Comparison of ENCODE assay signal across 8 cellular contexts in the genomic region with DNA sequence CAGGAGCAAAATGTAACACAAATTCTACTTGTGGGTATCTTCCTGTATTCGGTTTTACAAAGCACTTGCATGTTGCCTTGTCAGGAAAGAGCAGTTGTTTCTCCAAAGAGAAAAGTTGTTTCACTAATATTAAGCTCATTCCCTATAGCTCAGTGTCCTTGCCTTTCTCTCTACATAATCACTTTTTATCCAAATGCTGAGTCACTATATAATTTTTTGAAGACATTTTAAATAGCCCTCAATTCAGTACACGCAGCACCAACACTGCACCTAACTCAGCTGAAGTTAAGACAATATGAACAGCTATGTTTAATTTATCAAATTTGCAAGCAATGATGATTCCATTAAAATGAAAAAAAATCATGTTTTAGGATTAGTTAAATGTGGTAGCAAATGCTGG. TPM values are rescaled to one million over a fixed set of nuclear protein-coding genes. Genes with fewer than 3 reads are reported as not detected.
DNase-seq lines count a peak whose midpoint lies in the region; ATAC-seq, FAIRE-seq and TF ChIP-seq lines count a peak whose summit lies in the region.

No MANE protein-coding gene starts in this region.

- ATAC-seq in A549 (no peak), IMR-90 (ENCODE audit: low read depth) (no peak), GM18858 (IDR thresholded peaks at IDR 0.05; ENCODE audit: unreplicated experiment) (no peak), GM21786 (IDR thresholded peaks at IDR 0.05; ENCODE audit: unreplicated experiment) (no peak)

- DNase-seq in A549 (ENCODE audit: low read depth in 1 of 2, low spot score in 1 of 2) (no peak), IMR-90 (no peak), chondrocyte (ENCODE audit: low spot score) (no peak), GM19240 (ENCODE audit: insufficient read length, low spot score) (no peak), AG20443 (ENCODE audit: low spot score) (no peak)

- H3K4me2 ChIP-seq in A549 (peak overlapping the region; percentile 88), IMR-90 (ENCODE audit: low read depth, low read length) (peak overlapping the region; percentile 80; the same call in 1 of the 2 replicates)

- CTCF ChIA-PET in A549 (lab: Yijun Ruan, JAX) (interaction anchor here (0.6 to 2.0 kb wide), 10 partner anchors 32 to 215 kb away, joined by 3 to 10 read pairs (median 4); no protein-coding TSS in a partner anchor), IMR-90 (lab: Yijun Ruan, JAX) (interaction anchor here (0.8 to 1.5 kb wide), 4 partner anchors 32 to 214 kb away, joined by 3 to 5 read pairs (median 3); no protein-coding TSS in a partner anchor)

- peak overlapping the region; percentile 71; the same call in 1 of the 2 replicates for H3K23ac ChIP-seq in IMR-90 (ENCODE audit: low read depth, low read length)

- POLR2A ChIA-PET in A549 (lab: Yijun Ruan, JAX) (interaction anchor here (0.5 to 2.2 kb wide), 8 partner anchors 14 to 1124 kb away, joined by 4 to 11 read pairs (median 6); a partner anchor contains a TSS), IMR-90 (lab: Charles Lee; ENCODE audit: unreplicated experiment) (no interaction called here)

- H4K8ac ChIP-seq in IMR-90 (ENCODE audit: low read depth in 2 of 2, low read length in 2 of 2): peak overlapping the region; percentile 94 to 99

- H2BK15ac ChIP-seq in IMR-90 (ENCODE audit: low read depth, low read length): peak overlapping the region; percentile 93; the same call in 2 of the 3 replicates

- peak overlapping the region; percentile 78 for H3K4me3 Mint-ChIP-seq in chondrocyte (ENCODE audit: unreplicated experiment)

- no peak for TF ChIP-seq EP300 in A549 (IDR thresholded peaks at IDR 0.05)

- H2AK9ac ChIP-seq in IMR-90 (replicated peaks; ENCODE audit: low read depth, low read length, poor library complexity): no peak overlapping the region

- no peak for TF ChIP-seq POLR2A in A549 (IDR thresholded peaks at IDR 0.05; ENCODE audit: low read length)
- TF ChIP-seq POLR2A in IMR-90 (IDR thresholded peaks at IDR 0.05; ENCODE audit: low read depth, low read length): no peak

- H4K5ac ChIP-seq in IMR-90 (ENCODE audit: low read depth, low read length): peak overlapping the region; percentile 96

- intact Hi-C loops in IMR-90 (cut with micrococcal nuclease): loop anchor here (5.0 kb wide), 1 partner anchor 61 kb away; no protein-coding TSS in a partner anchor

- peak overlapping the region; percentile 84 for H4K91ac ChIP-seq in IMR-90 (ENCODE audit: insufficient read depth, low read depth, low read length)

- no peak overlapping the region for H2AFZ ChIP-seq in IMR-90 (replicated peaks; ENCODE audit: low read length, poor library complexity)
- H2AFZ ChIP-seq in neuron (ENCODE audit: low read depth, low read length): peak overlapping the region; percentile 27

- H2BK5ac ChIP-seq in IMR-90 (ENCODE audit: low read depth, low read length, poor library complexity, severe bottlenecking): peak overlapping the region; percentile 72

- H3K9me1 ChIP-seq in IMR-90 (ENCODE audit: insufficient read depth, low read length): peaks cover 9% of the 10 kb centered on the region

- H3K9me3 ChIP-seq in A549 (no peaks in the 10 kb centered on the region), IMR-90 (ENCODE audit: control insufficient read depth, insufficient read depth, low read length) (no peaks in the 10 kb centered on the region), neuron (ENCODE audit: low read length) (no peaks in the 10 kb centered on the region)

- H3K27me3 Mint-ChIP-seq in chondrocyte (ENCODE audit: low read depth): no peaks in the 10 kb centered on the region

- peak overlapping the region; percentile 57; the same call in 1 of the 2 replicates for H3K9ac ChIP-seq in IMR-90 (ENCODE audit: low read depth, low read length)

- H3K27ac ChIP-seq in A549 (peak overlapping the region; percentile 96 to 98), IMR-90 (ENCODE audit: insufficient read depth, low read length) (peak overlapping the region; percentile 93; the same call in 1 of the 2 replicates)

- H3K4me1 ChIP-seq in A549 (peaks cover 31% of the 10 kb centered on the region), IMR-90 (ENCODE audit: control insufficient read depth, insufficient read depth, low read length) (peaks cover 13% of the 10 kb centered on the region), neuron (ENCODE audit: insufficient read depth, low read length) (peaks cover 8% of the 10 kb centered on the region)

- H3K36me3 ChIP-seq in IMR-90 (ENCODE audit: control insufficient read depth, insufficient read depth, low read length): no peaks in the 10 kb centered on the region
- no peaks in the 10 kb centered on the region for H3K36me3 ChIP-seq in neuron (ENCODE audit: insufficient read depth, low read length)

- H3K27ac Mint-ChIP-seq in chondrocyte (ENCODE audit: unreplicated experiment): peak overlapping the region; percentile 97

- peak overlapping the region; percentile 96; the same call in 1 of the 2 replicates for H2BK120ac ChIP-seq in IMR-90 (ENCODE audit: low read depth, low read length)

- 0 out of 2 replicates have a peak overlapping the region, but pooled peaks have one; percentile 25 for H2AK5ac ChIP-seq in IMR-90 (ENCODE audit: low read depth, low read length)

- in situ Hi-C loops in IMR-90 (cut with MboI; ENCODE audit: low sequenced_read_pairs): no loop called here

- no TSS peak for BruUV-seq in IMR-90 (replicated peaks; lab: Mats Ljungman, UMichigan)

- TF ChIP-seq CTCF in A549 (IDR thresholded peaks at IDR 0.05) (no peak), IMR-90 (conservative IDR thresholded peaks at IDR 0.05; ENCODE audit: low read depth, low read length) (no peak), chondrocyte (IDR thresholded peaks at IDR 0.05) (no peak)

- H4K20me1 ChIP-seq in IMR-90 (ENCODE audit: insufficient read depth, low read length): no peaks in the 10 kb centered on the region

- FAIRE-seq in A549 (lab: Jason Lieb, UNC): no peak

- H3K18ac ChIP-seq in IMR-90 (ENCODE audit: low read depth, low read length): peak overlapping the region; percentile 39

- H3K27me3 ChIP-seq in IMR-90 (ENCODE audit: control insufficient read depth, insufficient read depth, low read length): no peaks in the 10 kb centered on the region
- no peaks in the 10 kb centered on the region for H3K27me3 ChIP-seq in neuron (ENCODE audit: insufficient read depth, low read length)

- no peak for TF ChIP-seq RAD21 in A549 (conservative IDR thresholded peaks at IDR 0.05 in 1 of 2, IDR thresholded peaks at IDR 0.05 in 1 of 2)
- no peak for TF ChIP-seq RAD21 in IMR-90 (IDR thresholded peaks at IDR 0.05; ENCODE audit: low read length)

- peak overlapping the region; percentile 87; the same call in 1 of the 2 replicates for H3K4ac ChIP-seq in IMR-90 (ENCODE audit: low read depth, low read length)

- WGBS in A549 (ENCODE audit: missing lambda C conversion rate): 38% methylated on average over 2 of the region's 2 CpGs
- no CpG with 5 or more reads among the region's 2 CpGs for WGBS in IMR-90 (ENCODE audit: extremely low coverage in 2 of 2, insufficient read length in 1 of 2), 2 experiments

- no peaks in the 10 kb centered on the region for H3K9me3 Mint-ChIP-seq in chondrocyte (ENCODE audit: low read depth)

- H3K14ac ChIP-seq in IMR-90 (replicated peaks; ENCODE audit: low read depth, low read length): peak overlapping the region; percentile 89

- peak overlapping the region; percentile 21; the same call in 1 of the 2 replicates for H2BK20ac ChIP-seq in IMR-90 (ENCODE audit: low read depth, low read length)

- dilution Hi-C loops in IMR-90 (cut with HindIII; ENCODE audit: low sequenced_read_pairs, unreplicated experiment): no loop called here

- peak overlapping the region; percentile 75; the same call in 1 of the 3 replicates for H3K4me3 ChIP-seq in A549
- no peak overlapping the region; the same call in 1 of the 2 replicates for H3K4me3 ChIP-seq in IMR-90 (ENCODE audit: insufficient read depth, low read depth, low read length)
- H3K4me3 ChIP-seq in neuron (ENCODE audit: low read length): no peak overlapping the region

- H3K4me1 Mint-ChIP-seq in chondrocyte (ENCODE audit: low read depth): peaks cover 43% of the 10 kb centered on the region

- no peaks in the 10 kb centered on the region for H3K36me3 Mint-ChIP-seq in chondrocyte (ENCODE audit: low read depth)

- H3K56ac ChIP-seq in IMR-90 (ENCODE audit: extremely low read depth, insufficient read depth, low read length): peak overlapping the region; percentile 96

- H3K79me1 ChIP-seq in IMR-90 (ENCODE audit: low read depth in 1 of 2, low read length in 2 of 2): peaks cover 0 to 16% of the 10 kb centered on the region in 2 experiments; a peak in 2 of 4 replicates

TF ChIP-seq in A549, 52 proteins besides CTCF, POLR2A, EP300 and RAD21 (continues in another document):
- peak; percentile 65 for TF ChIP-seq MAFK (IDR thresholded peaks at IDR 0.05; ENCODE audit: partially characterized antibody)
- no peak for TF ChIP-seq BHLHE40 (IDR thresholded peaks at IDR 0.05; ENCODE audit: low read depth, low read length)
- TF ChIP-seq KDM5A (IDR thresholded peaks at IDR 0.05): no peak

TF ChIP-seq in IMR-90, 13 proteins besides CTCF, POLR2A, EP300 and RAD21 (continues in another document):
- TF ChIP-seq CHD1 (IDR thresholded peaks at IDR 0.05; ENCODE audit: low read depth, low read length) (no peak), NFE2L2 (IDR thresholded peaks at IDR 0.05; ENCODE audit: low read depth, low read length) (peak; percentile 74), RFX5 (IDR thresholded peaks at IDR 0.05; ENCODE audit: low read depth, low read length) (no peak), MAZ (IDR thresholded peaks at IDR 0.05; ENCODE audit: borderline replicate concordance, low read depth, low read length) (no peak)

RNA-seq across cellular contexts. Expression of a gene that starts 14.5 kb away (rescaled TPM):
- polyA plus RNA-seq in A549 (2011; rRNA removed) (6.8 and 12.8 TPM in 2 replicates), A549 (2017; fragmentation: RNase III; extraction: RNeasy Plus Mini Kit Qiagen cat#74134 plus additional on column Dnase treatment) (41.6 to 48.5 TPM (median 48.3 TPM) in 3 replicates), IMR-90 (2012; rRNA removed) (17.1 and 17.2 TPM in 2 replicates)
- polyA plus RNA-seq in A549 (2012; cell fraction: cytosol; rRNA removed): 10.8 and 13.9 TPM in 2 replicates
- 42.4 and 49.9 TPM in 2 replicates for polyA plus RNA-seq in A549 (2012; cell fraction: nucleus; rRNA removed)
- 52.3 and 59.4 TPM in 2 replicates for polyA minus RNA-seq in A549 (2011; rRNA and poly(A)+ RNA removed)
- total RNA-seq in IMR-90 (2012; rRNA removed) (12.5 and 15.3 TPM in 2 replicates), chondrocyte (58.2 to 69.8 TPM (median 65.3 TPM) in 3 replicates)
- polyA plus RNA-seq in IMR-90 (2012; cell fraction: cytosol; rRNA removed): 27.6 and 38.8 TPM in 2 replicates
- 38.3 and 56.9 TPM in 2 replicates for polyA plus RNA-seq in IMR-90 (2012; cell fraction: nucleus; rRNA removed; ENCODE audit: low replicate concordance)

RNA-seq across cellular contexts. Expression of a gene that starts 28.2 kb away (rescaled TPM):
- polyA plus RNA-seq in A549 (2011; rRNA removed) (not detected in 2 replicates), A549 (2017; fragmentation: RNase III; extraction: RNeasy Plus Mini Kit Qiagen cat#74134 plus additional on column Dnase treatment) (not detected in 3 replicates), IMR-90 (2012; rRNA removed) (3.2 and 3.5 TPM in 2 replicates)
- polyA plus RNA-seq in A549 (2012; cell fraction: cytosol; rRNA removed): 0.05 and 0.09 TPM in 2 replicates
- 0.28 TPM in 1 of 2 replicates, not detected in the other for polyA plus RNA-seq in A549 (2012; cell fraction: nucleus; rRNA removed)
- 0.33 TPM in 1 of 2 replicates, not detected in the other for polyA minus RNA-seq in A549 (2011; rRNA and poly(A)+ RNA removed)
- total RNA-seq in IMR-90 (2012; rRNA removed) (1.4 and 1.7 TPM in 2 replicates), chondrocyte (0.17 to 0.38 TPM in 2 of 3 replicates, not detected in the other)
- 0.79 and 4.5 TPM in 2 replicates for polyA plus RNA-seq in IMR-90 (2012; cell fraction: cytosol; rRNA removed)
- 2.0 TPM in 2 replicates for polyA plus RNA-seq in IMR-90 (2012; cell fraction: nucleus; rRNA removed; ENCODE audit: low replicate concordance)
